2 cellular contexts compared by ENCODE assay signal in genomic region chr1:65267291-65268087, GRCh38.
TF ChIP-seq lines count a peak whose summit lies in the region.

No MANE protein-coding gene starts in this region.

TF ChIP-seq in SK-N-SH, 30 proteins besides CTCF, POLR2A, EP300 and RAD21 (continued from another document):
- TF ChIP-seq REST (IDR thresholded peaks at IDR 0.05; ENCODE audit: low read depth, low read length): no peak

TF ChIP-seq in SK-N-SH treated with all-trans-retinoic acid at 6 μM for 48 hours, 23 proteins besides CTCF, POLR2A, EP300 and RAD21 (continued from another document):
- no peak for TF ChIP-seq TSHZ2 (CRISPR knock-in tag; IDR thresholded peaks at IDR 0.05)
- no peak for TF ChIP-seq TOX (CRISPR knock-in tag; IDR thresholded peaks at IDR 0.05; ENCODE audit: borderline replicate concordance)
- TF ChIP-seq SNAI2 (CRISPR knock-in tag; IDR thresholded peaks at IDR 0.05): no peak
- TF ChIP-seq BACH2 (CRISPR knock-in tag; IDR thresholded peaks at IDR 0.05; ENCODE audit: borderline replicate concordance): no peak
- TF ChIP-seq ZFP3 (CRISPR knock-in tag; IDR thresholded peaks at IDR 0.05): no peak
- TF ChIP-seq ZNF70 (CRISPR knock-in tag; IDR thresholded peaks at IDR 0.05): no peak
- TF ChIP-seq RARB (CRISPR knock-in tag; IDR thresholded peaks at IDR 0.05): no peak
- TF ChIP-seq ARNTL (CRISPR knock-in tag; IDR thresholded peaks at IDR 0.05; ENCODE audit: borderline replicate concordance, low read depth): no peak
- TF ChIP-seq CREB5 (CRISPR knock-in tag; IDR thresholded peaks at IDR 0.05; ENCODE audit: low read depth): no peak
- TF ChIP-seq ISL1 (CRISPR knock-in tag; IDR thresholded peaks at IDR 0.05): no peak
